ENCODE assay signal across 13 cellular contexts in genomic region chr20:8757146-8757545, GRCh38.
DNase-seq lines count a peak whose midpoint lies in the region; ATAC-seq, FAIRE-seq and TF ChIP-seq lines count a peak whose summit lies in the region.
"Had no signal": no experiment of that assay in that cellular context is flagged by ENCODE, and none has a peak within 500 bp of the region (broad histone marks: within the 10 kb centered on the region; RNA-seq: fewer than 3 reads in every experiment).

No MANE protein-coding gene starts in this region.

- no peak overlapping the region for H3K4me3 Mint-ChIP-seq in activated T-helper 17 cell treated with anti-CD3 and anti-CD28 coated beads, Interleukin-2, amount 50 U/mL, for 72 hours
- no peak overlapping the region for H3K4me3 Mint-ChIP-seq in activated CD8-positive, alpha-beta memory T cell treated with anti-CD3 and anti-CD28 coated beads, Interleukin-2, amount 10 ng/mL, durations not matched to agents 7 days and 5 days

- no peaks in the 10 kb centered on the region for H3K4me1 Mint-ChIP-seq in activated T-helper 17 cell treated with anti-CD3 and anti-CD28 coated beads, Interleukin-2, amount 50 U/mL, for 72 hours
- H3K4me1 Mint-ChIP-seq in activated CD8-positive, alpha-beta memory T cell treated with anti-CD3 and anti-CD28 coated beads, Interleukin-2, amount 10 ng/mL, durations not matched to agents 7 days and 5 days = peaks cover 2% of the 10 kb centered on the region

- ATAC-seq in activated T-helper 17 cell treated with anti-CD3 and anti-CD28 coated beads, Interleukin-2, amount 50 U/mL, for 72 hours (replicated peaks) = peak; percentile 63
- no peak for ATAC-seq in activated CD8-positive, alpha-beta memory T cell treated with anti-CD3 and anti-CD28 coated beads, Interleukin-2, amount 10 ng/mL, durations not matched to agents 7 days and 5 days
- ATAC-seq in HG02798 (IDR thresholded peaks at IDR 0.05; ENCODE audit: poor library complexity, unreplicated experiment) = no peak

- no peaks in the 10 kb centered on the region for H3K9me3 Mint-ChIP-seq in activated T-helper 17 cell treated with anti-CD3 and anti-CD28 coated beads, Interleukin-2, amount 50 U/mL, for 72 hours
- no peaks in the 10 kb centered on the region for H3K9me3 Mint-ChIP-seq in activated CD8-positive, alpha-beta memory T cell treated with anti-CD3 and anti-CD28 coated beads, Interleukin-2, amount 10 ng/mL, durations not matched to agents 7 days and 5 days (ENCODE audit: low read depth)

- DNase-seq in BJ (ENCODE audit: low read depth) (peak; percentile 64), HTR-8/SVneo (ENCODE audit: insufficient read length, low spot score) (peak; percentile 49), kidney tubule cell (ENCODE audit: low spot score) (peak; percentile 83), right atrium auricular region (ENCODE audit: low spot score) (no peak)
- no peak for DNase-seq in activated naive CD4-positive, alpha-beta T cell treated with Interleukin-2 at 50 U/mL for 16 hours
- DNase-seq in activated CD8-positive, alpha-beta memory T cell treated with anti-CD3 and anti-CD28 coated beads, Interleukin-2, amount 10 ng/mL, durations not matched to agents 7 days and 5 days = no peak
- DNase-seq: activated CD4-positive, CD25-positive, alpha-beta regulatory T cell treated with anti-CD3 and anti-CD28 coated beads, Interleukin-2, amount 50 U/mL, for 72 hours; effector CD8-positive, alpha-beta T cell; NCI-H1092 treated with DMSO at 0.1 percent for 48 hours; Peyer's patch had no signal

- H3K36me3 Mint-ChIP-seq in activated T-helper 17 cell treated with anti-CD3 and anti-CD28 coated beads, Interleukin-2, amount 50 U/mL, for 72 hours (ENCODE audit: low read depth) = no peaks in the 10 kb centered on the region
- H3K36me3 Mint-ChIP-seq in activated CD8-positive, alpha-beta memory T cell treated with anti-CD3 and anti-CD28 coated beads, Interleukin-2, amount 10 ng/mL, durations not matched to agents 7 days and 5 days = no peaks in the 10 kb centered on the region

- H3K4me3 ChIP-seq in BJ (ENCODE audit: low read depth, low read length) (no peak overlapping the region), right atrium auricular region (no peak overlapping the region)
- H3K4me3 ChIP-seq: Peyer's patch had no signal

- CTCF ChIA-PET in BJ (lab: Yijun Ruan, JAX) = interaction anchor here (0.6 to 3.5 kb wide), 12 partner anchors 8 to 651 kb away, joined by 3 to 17 read pairs (median 4); no protein-coding TSS in a partner anchor
- CTCF ChIA-PET in activated CD8-positive, alpha-beta memory T cell treated with anti-CD3 and anti-CD28 coated beads, Interleukin-2, amount 10 ng/mL, durations not matched to agents 7 days and 5 days (lab: Charles Lee) = interaction anchor here (0.9 to 1.3 kb wide), 5 partner anchors 10 to 36 kb away, joined by 3 read pairs; no protein-coding TSS in a partner anchor

- no peak for FAIRE-seq in HTR-8/SVneo (lab: Jason Lieb, UNC)
- FAIRE-seq: keratinocyte had no signal

- H3K27ac ChIP-seq in right atrium auricular region = no peak overlapping the region
- H3K27ac ChIP-seq: Peyer's patch had no signal

- no peak overlapping the region for H3K27ac Mint-ChIP-seq in activated T-helper 17 cell treated with anti-CD3 and anti-CD28 coated beads, Interleukin-2, amount 50 U/mL, for 72 hours
- H3K27ac Mint-ChIP-seq in activated CD8-positive, alpha-beta memory T cell treated with anti-CD3 and anti-CD28 coated beads, Interleukin-2, amount 10 ng/mL, durations not matched to agents 7 days and 5 days = no peak overlapping the region

- H3K27me3 ChIP-seq in BJ (ENCODE audit: control insufficient read depth, insufficient read depth, low read length) = no peaks in the 10 kb centered on the region
- H3K27me3 ChIP-seq in right atrium auricular region = no peaks in the 10 kb centered on the region
- H3K27me3 ChIP-seq: Peyer's patch had no signal

- TF ChIP-seq CTCF in BJ (IDR thresholded peaks at IDR 0.05; ENCODE audit: insufficient read depth, low read depth, low read length) = peak; percentile 15; the same call in 1 of the 2 replicates
- no peak for TF ChIP-seq CTCF in right atrium auricular region (IDR thresholded peaks at IDR 0.05)

- H3K36me3 ChIP-seq in BJ (ENCODE audit: control insufficient read depth, insufficient read depth, low read length) (no peaks in the 10 kb centered on the region), right atrium auricular region (no peaks in the 10 kb centered on the region)
- H3K36me3 ChIP-seq: Peyer's patch had no signal

- POLR2A ChIA-PET in BJ (lab: Charles Lee) = no interaction called here

- no peaks in the 10 kb centered on the region for H3K27me3 Mint-ChIP-seq in activated T-helper 17 cell treated with anti-CD3 and anti-CD28 coated beads, Interleukin-2, amount 50 U/mL, for 72 hours
- H3K27me3 Mint-ChIP-seq in activated CD8-positive, alpha-beta memory T cell treated with anti-CD3 and anti-CD28 coated beads, Interleukin-2, amount 10 ng/mL, durations not matched to agents 7 days and 5 days = no peaks in the 10 kb centered on the region

- H3K4me1 ChIP-seq in right atrium auricular region = peaks cover 0 to 9% of the 10 kb centered on the region in 2 donors
- H3K4me1 ChIP-seq: Peyer's patch had no signal

- H3K9me3 ChIP-seq in right atrium auricular region = no peaks in the 10 kb centered on the region
- H3K9me3 ChIP-seq: Peyer's patch had no signal

Comparison
In these comparisons a context has a peak if more than half of its experiments do, and no peak if none do; other contexts are left out.
1. DNase-seq: peak in BJ (single experiment), HTR-8/SVneo (single experiment) and kidney tubule cell (single experiment); none in activated naive CD4-positive, alpha-beta T cell treated with Interleukin-2 at 50 U/mL for 16 hours (single experiment), activated CD8-positive, alpha-beta memory T cell treated with anti-CD3 and anti-CD28 coated beads, Interleukin-2, amount 10 ng/mL, durations not matched to agents 7 days and 5 days (single experiment) and right atrium auricular region (single experiment).